Comparison of ENCODE assay signal across 30 cellular contexts in the genomic region with DNA sequence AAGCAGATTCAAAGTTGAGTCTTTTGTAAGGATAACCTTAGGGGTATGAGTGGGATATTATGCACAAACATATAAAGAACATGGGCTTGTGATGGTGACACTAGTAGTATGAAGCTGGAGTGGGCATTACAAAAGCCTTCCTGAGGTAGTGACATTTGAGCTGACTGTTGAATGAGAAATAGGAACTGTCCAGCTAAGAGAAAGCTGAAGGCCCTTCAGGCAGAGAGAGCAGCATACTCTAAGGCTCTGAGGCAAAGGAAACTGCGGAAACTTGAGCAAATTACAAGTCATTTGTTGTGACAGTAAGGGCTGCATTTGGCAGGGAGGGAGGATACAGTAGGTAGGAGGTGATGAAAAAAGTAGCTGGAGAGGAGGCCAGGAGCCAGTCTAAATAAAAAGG.
DNase-seq lines count a peak whose midpoint lies in the region; ATAC-seq, FAIRE-seq and TF ChIP-seq lines count a peak whose summit lies in the region.
"Had no signal": no experiment of that assay in that cellular context is flagged by ENCODE, and none has a peak within 500 bp of the region (broad histone marks: within the 10 kb centered on the region; RNA-seq: fewer than 3 reads in every experiment).

No MANE protein-coding gene starts in this region.

- WGBS in GM12878 (ENCODE audit: insufficient coverage, insufficient replicate concordance, low lambda C conversion rate, missing lambda C conversion rate): 6% methylated on average over 1 of the region's 1 CpG
- WGBS in liver: 89% methylated on average over 1 of the region's 1 CpG

- H3K9ac ChIP-seq in PC-3 (ENCODE audit: low read length): no peak overlapping the region
- no peak overlapping the region for H3K9ac ChIP-seq in GM12878 (ENCODE audit: control insufficient read depth, insufficient read depth, low read length)
- H3K9ac ChIP-seq in liver (ENCODE audit: low read depth in 1 of 2, low read length in 2 of 2): no peak overlapping the region

- TF ChIP-seq CTCF in PC-3 (conservative IDR thresholded peaks at IDR 0.05; ENCODE audit: low read depth, low read length) (no peak), GM12878 (IDR thresholded peaks at IDR 0.05 in 2 of 3, conservative IDR thresholded peaks at IDR 0.05 in 1 of 3; ENCODE audit: control insufficient read depth in 2 of 3, extremely low read depth in 1 of 3, insufficient read depth in 1 of 3, low read depth in 3 of 3, low read length in 3 of 3) (no peak), liver (IDR thresholded peaks at IDR 0.05; ENCODE audit: low read depth, low read length, missing input control) (no peak)

- TF ChIP-seq EP300 in GM12878 (IDR thresholded peaks at IDR 0.05; ENCODE audit: borderline replicate concordance in 1 of 2, control insufficient read depth in 1 of 2, low read depth in 2 of 2, low read length in 2 of 2): no peak

- H4K20me1 ChIP-seq in PC-3 (ENCODE audit: low read length) (no peaks in the 10 kb centered on the region), GM12878 (ENCODE audit: control insufficient read depth, insufficient read depth) (no peaks in the 10 kb centered on the region)

- CTCF ChIA-PET in PC-3 (lab: Charles Lee) (no interaction called here), GM12878 (lab: Yijun Ruan, JAX) (no interaction called here)

- H3K79me2 ChIP-seq in PC-3 (ENCODE audit: low read length) (no peaks in the 10 kb centered on the region), GM12878 (ENCODE audit: control insufficient read depth, insufficient read depth, low read length) (no peaks in the 10 kb centered on the region)

- BruUV-seq in PC-3 (replicated peaks; lab: Mats Ljungman, UMichigan) (no TSS peak), GM12878 (replicated peaks; lab: Mats Ljungman, UMichigan) (no TSS peak)

- H3K9me2 ChIP-seq in PC-3 (replicated peaks; ENCODE audit: low read length): no peaks in the 10 kb centered on the region

- TF ChIP-seq POLR2A in GM12878 (IDR thresholded peaks at IDR 0.05; ENCODE audit: low read depth, low read length): no peak

- H3K27me3 ChIP-seq in PC-3 (ENCODE audit: low read length): no peaks in the 10 kb centered on the region
- no peaks in the 10 kb centered on the region for H3K27me3 ChIP-seq in GM12878 (replicated peaks in 1 of 2; ENCODE audit: control insufficient read depth in 2 of 2, insufficient read depth in 2 of 2, low read length in 1 of 2)
- no peaks in the 10 kb centered on the region for H3K27me3 ChIP-seq in liver (ENCODE audit: control insufficient read depth in 4 of 4, insufficient read depth in 4 of 4, low read length in 3 of 4)
- H3K27me3 ChIP-seq: BE2C, suprapubic skin had no signal

- no peak overlapping the region for H3K27ac ChIP-seq in PC-3 (ENCODE audit: low read length)
- H3K27ac ChIP-seq in GM12878 (ENCODE audit: control insufficient read depth, insufficient read depth): no peak overlapping the region
- H3K27ac ChIP-seq in liver (ENCODE audit: low read depth in 1 of 2, low read length in 2 of 2): no peak overlapping the region
- H3K27ac ChIP-seq: epithelial cell of prostate, suprapubic skin had no signal

- intact Hi-C loops in PC-3 (cut with micrococcal nuclease) (no loop called here), GM12878 (cut with micrococcal nuclease; ENCODE audit: unreplicated experiment) (no loop called here), left cardiac atrium (cut with DNase I) (no loop called here)

- SMC1A ChIA-PET in GM12878 (lab: Charles Lee; ENCODE audit: uncharacterized antibody, unreplicated experiment): no interaction called here

- POLR2A ChIA-PET in PC-3 (lab: Charles Lee; ENCODE audit: unreplicated experiment) (no interaction called here), GM12878 (lab: Charles Lee) (no interaction called here)

- H3K9me3 ChIP-seq in PC-3 (ENCODE audit: low read length) (peaks cover 3% of the 10 kb centered on the region; the same call in 1 of the 2 replicates), GM12878 (replicated peaks; ENCODE audit: control insufficient read depth, insufficient read depth, low read length) (no peaks in the 10 kb centered on the region), liver (ENCODE audit: control insufficient read depth in 4 of 4, low read length in 3 of 4) (peaks cover 0 to 2% (median 0%) of the 10 kb centered on the region in 4 donors)
- H3K9me3 ChIP-seq: BE2C, suprapubic skin had no signal

- DNase-seq in EH (ENCODE audit: low read depth) (peak; percentile 19), PC-3 (peak; percentile 29), GM12878 (ENCODE audit: low read depth, low spot score) (no peak), H4 (ENCODE audit: low spot score) (no peak), left cardiac atrium (no peak)
- DNase-seq in activated naive CD4-positive, alpha-beta T cell treated with anti-CD3 and anti-CD28 coated beads, Interleukin-2, amount 50 U/mL, for 16 hours: no peak
- DNase-seq: activated CD4-positive, alpha-beta T cell treated with anti-CD3 and anti-CD28 coated beads for 4 hours; activated CD8-positive, alpha-beta memory T cell treated with anti-CD3 and anti-CD28 coated beads for 24 hours; activated gamma-delta T cell treated with Interleukin-2 at 50 U/mL for 16 hours; activated T-cell treated with anti-CD3 and anti-CD28 coated beads, Interleukin-2, amount 50 U/mL, for 1 hour; amniotic stem cell; BE2C; central memory CD4-positive, alpha-beta T cell; DMS53; HCEC 1CT; head of caudate nucleus; left colon; mesendoderm; MM.1S; naive B cell; NCI-H1417 treated with DMSO at 0.1 percent for 48 hours; NCI-H510A; retina; RPMI8226; stimulated activated CD4-positive, alpha-beta T cell treated with anti-CD3 and anti-CD28 coated beads, Interleukin-2, amount 100 ng/mL, for 48 hours had no signal

- FAIRE-seq in GM12878 (lab: Jason Lieb, UNC): no peak

- RAD21 ChIA-PET in GM12878 (lab: Charles Lee; ENCODE audit: unreplicated experiment): no interaction called here

- H3K36me3 ChIP-seq in PC-3 (ENCODE audit: low read depth, low read length) (no peaks in the 10 kb centered on the region), GM12878 (ENCODE audit: control insufficient read depth in 2 of 2, insufficient read depth in 2 of 2, low read length in 1 of 2) (no peaks in the 10 kb centered on the region), liver (ENCODE audit: control insufficient read depth in 4 of 4, insufficient read depth in 3 of 4, low read depth in 1 of 4, low read length in 3 of 4) (no peaks in the 10 kb centered on the region)
- H3K36me3 ChIP-seq: BE2C, suprapubic skin had no signal

- H3F3A ChIP-seq in PC-3 (ENCODE audit: low read length, unreplicated experiment): no peaks in the 10 kb centered on the region

- H3K4me2 ChIP-seq in PC-3 (ENCODE audit: low read length) (no peak overlapping the region), GM12878 (ENCODE audit: control insufficient read depth, insufficient read depth) (no peak overlapping the region)

- H2AFZ ChIP-seq in PC-3 (ENCODE audit: low read length) (no peak overlapping the region), GM12878 (ENCODE audit: control insufficient read depth, low read depth, low read length) (no peak overlapping the region)

- no peak for ATAC-seq in PC-3
- ATAC-seq in GM12878: no peak
- no peak for ATAC-seq in GM21526 (IDR thresholded peaks at IDR 0.05; ENCODE audit: low FRiP score, unreplicated experiment)
- ATAC-seq in left cardiac atrium: no peak
- ATAC-seq: left colon; stimulated activated effector memory CD8-positive, alpha-beta T cell treated with anti-CD3 and anti-CD28 coated beads, Interleukin-12 subunit alpha, Interleukin-12 subunit beta, amount 100 ng/mL, for 72 hours had no signal

- H3K4me1 ChIP-seq in PC-3 (ENCODE audit: insufficient read depth, low read length) (no peaks in the 10 kb centered on the region), GM12878 (ENCODE audit: control insufficient read depth, insufficient read depth, low read length) (no peaks in the 10 kb centered on the region), liver (ENCODE audit: control insufficient read depth in 4 of 4, insufficient read depth in 4 of 4, low read length in 3 of 4) (no peaks in the 10 kb centered on the region)
- H3K4me1 ChIP-seq: BE2C, suprapubic skin had no signal

- H3K4me3 ChIP-seq in PC-3 (ENCODE audit: low read length): no peak overlapping the region
- H3K4me3 ChIP-seq in GM12878: no peak overlapping the region
- no peak overlapping the region for H3K4me3 ChIP-seq in liver (ENCODE audit: low read depth in 1 of 3, low read length in 3 of 3)
- H3K4me3 ChIP-seq: suprapubic skin had no signal

- in situ Hi-C loops in GM12878 (cut with MboI): no loop called here

- TF ChIP-seq RAD21 in GM12878 (IDR thresholded peaks at IDR 0.05; ENCODE audit: insufficient read depth, low read depth, low read length) (no peak), liver (IDR thresholded peaks at IDR 0.05) (no peak)

TF ChIP-seq in GM12878, 131 proteins besides CTCF, POLR2A, EP300 and RAD21 (continues in another document):
- TF ChIP-seq EZH2 (IDR thresholded peaks at IDR 0.05; ENCODE audit: borderline replicate concordance, control insufficient read depth, low read depth, low read length) (no peak), ATF7 (IDR thresholded peaks at IDR 0.05; ENCODE audit: low read depth) (no peak)

TF ChIP-seq in liver, 16 proteins besides CTCF, POLR2A, EP300 and RAD21:
- TF ChIP-seq, protein P1, sequence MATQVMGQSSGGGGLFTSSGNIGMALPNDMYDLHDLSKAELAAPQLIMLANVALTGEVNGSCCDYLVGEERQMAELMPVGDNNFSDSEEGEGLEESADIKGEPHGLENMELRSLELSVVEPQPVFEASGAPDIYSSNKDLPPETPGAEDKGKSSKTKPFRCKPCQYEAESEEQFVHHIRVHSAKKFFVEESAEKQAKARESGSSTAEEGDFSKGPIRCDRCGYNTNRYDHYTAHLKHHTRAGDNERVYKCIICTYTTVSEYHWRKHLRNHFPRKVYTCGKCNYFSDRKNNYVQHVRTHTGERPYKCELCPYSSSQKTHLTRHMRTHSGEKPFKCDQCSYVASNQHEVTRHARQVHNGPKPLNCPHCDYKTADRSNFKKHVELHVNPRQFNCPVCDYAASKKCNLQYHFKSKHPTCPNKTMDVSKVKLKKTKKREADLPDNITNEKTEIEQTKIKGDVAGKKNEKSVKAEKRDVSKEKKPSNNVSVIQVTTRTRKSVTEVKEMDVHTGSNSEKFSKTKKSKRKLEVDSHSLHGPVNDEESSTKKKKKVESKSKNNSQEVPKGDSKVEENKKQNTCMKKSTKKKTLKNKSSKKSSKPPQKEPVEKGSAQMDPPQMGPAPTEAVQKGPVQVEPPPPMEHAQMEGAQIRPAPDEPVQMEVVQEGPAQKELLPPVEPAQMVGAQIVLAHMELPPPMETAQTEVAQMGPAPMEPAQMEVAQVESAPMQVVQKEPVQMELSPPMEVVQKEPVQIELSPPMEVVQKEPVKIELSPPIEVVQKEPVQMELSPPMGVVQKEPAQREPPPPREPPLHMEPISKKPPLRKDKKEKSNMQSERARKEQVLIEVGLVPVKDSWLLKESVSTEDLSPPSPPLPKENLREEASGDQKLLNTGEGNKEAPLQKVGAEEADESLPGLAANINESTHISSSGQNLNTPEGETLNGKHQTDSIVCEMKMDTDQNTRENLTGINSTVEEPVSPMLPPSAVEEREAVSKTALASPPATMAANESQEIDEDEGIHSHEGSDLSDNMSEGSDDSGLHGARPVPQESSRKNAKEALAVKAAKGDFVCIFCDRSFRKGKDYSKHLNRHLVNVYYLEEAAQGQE (IDR thresholded peaks at IDR 0.05): peak; percentile 59
- no peak for TF ChIP-seq TAF1 (conservative IDR thresholded peaks at IDR 0.05)

Comparison
In these comparisons a context has a peak if more than half of its experiments do, and no peak if none do; other contexts are left out.
1. DNase-seq: peak in EH (single experiment) and PC-3 (single experiment); none in GM12878 (single experiment), H4 (single experiment), activated naive CD4-positive, alpha-beta T cell treated with anti-CD3 and anti-CD28 coated beads, Interleukin-2, amount 50 U/mL, for 16 hours (single experiment) and left cardiac atrium (single experiment).